In genomic region chr4:61517144-61517543, GRCh38 we compare ENCODE assay signal across 1 cellular context.
TF ChIP-seq lines count a peak whose summit lies in the region.

No MANE protein-coding gene starts in this region.

TF ChIP-seq in GM23338, 12 proteins besides CTCF, POLR2A, EP300 and RAD21 (continued from another document):
- TF ChIP-seq ETS1 (IDR thresholded peaks at IDR 0.05) (no peak), STAT1 (IDR thresholded peaks at IDR 0.05; ENCODE audit: unreplicated experiment) (no peak)
- TF ChIP-seq, protein P1, sequence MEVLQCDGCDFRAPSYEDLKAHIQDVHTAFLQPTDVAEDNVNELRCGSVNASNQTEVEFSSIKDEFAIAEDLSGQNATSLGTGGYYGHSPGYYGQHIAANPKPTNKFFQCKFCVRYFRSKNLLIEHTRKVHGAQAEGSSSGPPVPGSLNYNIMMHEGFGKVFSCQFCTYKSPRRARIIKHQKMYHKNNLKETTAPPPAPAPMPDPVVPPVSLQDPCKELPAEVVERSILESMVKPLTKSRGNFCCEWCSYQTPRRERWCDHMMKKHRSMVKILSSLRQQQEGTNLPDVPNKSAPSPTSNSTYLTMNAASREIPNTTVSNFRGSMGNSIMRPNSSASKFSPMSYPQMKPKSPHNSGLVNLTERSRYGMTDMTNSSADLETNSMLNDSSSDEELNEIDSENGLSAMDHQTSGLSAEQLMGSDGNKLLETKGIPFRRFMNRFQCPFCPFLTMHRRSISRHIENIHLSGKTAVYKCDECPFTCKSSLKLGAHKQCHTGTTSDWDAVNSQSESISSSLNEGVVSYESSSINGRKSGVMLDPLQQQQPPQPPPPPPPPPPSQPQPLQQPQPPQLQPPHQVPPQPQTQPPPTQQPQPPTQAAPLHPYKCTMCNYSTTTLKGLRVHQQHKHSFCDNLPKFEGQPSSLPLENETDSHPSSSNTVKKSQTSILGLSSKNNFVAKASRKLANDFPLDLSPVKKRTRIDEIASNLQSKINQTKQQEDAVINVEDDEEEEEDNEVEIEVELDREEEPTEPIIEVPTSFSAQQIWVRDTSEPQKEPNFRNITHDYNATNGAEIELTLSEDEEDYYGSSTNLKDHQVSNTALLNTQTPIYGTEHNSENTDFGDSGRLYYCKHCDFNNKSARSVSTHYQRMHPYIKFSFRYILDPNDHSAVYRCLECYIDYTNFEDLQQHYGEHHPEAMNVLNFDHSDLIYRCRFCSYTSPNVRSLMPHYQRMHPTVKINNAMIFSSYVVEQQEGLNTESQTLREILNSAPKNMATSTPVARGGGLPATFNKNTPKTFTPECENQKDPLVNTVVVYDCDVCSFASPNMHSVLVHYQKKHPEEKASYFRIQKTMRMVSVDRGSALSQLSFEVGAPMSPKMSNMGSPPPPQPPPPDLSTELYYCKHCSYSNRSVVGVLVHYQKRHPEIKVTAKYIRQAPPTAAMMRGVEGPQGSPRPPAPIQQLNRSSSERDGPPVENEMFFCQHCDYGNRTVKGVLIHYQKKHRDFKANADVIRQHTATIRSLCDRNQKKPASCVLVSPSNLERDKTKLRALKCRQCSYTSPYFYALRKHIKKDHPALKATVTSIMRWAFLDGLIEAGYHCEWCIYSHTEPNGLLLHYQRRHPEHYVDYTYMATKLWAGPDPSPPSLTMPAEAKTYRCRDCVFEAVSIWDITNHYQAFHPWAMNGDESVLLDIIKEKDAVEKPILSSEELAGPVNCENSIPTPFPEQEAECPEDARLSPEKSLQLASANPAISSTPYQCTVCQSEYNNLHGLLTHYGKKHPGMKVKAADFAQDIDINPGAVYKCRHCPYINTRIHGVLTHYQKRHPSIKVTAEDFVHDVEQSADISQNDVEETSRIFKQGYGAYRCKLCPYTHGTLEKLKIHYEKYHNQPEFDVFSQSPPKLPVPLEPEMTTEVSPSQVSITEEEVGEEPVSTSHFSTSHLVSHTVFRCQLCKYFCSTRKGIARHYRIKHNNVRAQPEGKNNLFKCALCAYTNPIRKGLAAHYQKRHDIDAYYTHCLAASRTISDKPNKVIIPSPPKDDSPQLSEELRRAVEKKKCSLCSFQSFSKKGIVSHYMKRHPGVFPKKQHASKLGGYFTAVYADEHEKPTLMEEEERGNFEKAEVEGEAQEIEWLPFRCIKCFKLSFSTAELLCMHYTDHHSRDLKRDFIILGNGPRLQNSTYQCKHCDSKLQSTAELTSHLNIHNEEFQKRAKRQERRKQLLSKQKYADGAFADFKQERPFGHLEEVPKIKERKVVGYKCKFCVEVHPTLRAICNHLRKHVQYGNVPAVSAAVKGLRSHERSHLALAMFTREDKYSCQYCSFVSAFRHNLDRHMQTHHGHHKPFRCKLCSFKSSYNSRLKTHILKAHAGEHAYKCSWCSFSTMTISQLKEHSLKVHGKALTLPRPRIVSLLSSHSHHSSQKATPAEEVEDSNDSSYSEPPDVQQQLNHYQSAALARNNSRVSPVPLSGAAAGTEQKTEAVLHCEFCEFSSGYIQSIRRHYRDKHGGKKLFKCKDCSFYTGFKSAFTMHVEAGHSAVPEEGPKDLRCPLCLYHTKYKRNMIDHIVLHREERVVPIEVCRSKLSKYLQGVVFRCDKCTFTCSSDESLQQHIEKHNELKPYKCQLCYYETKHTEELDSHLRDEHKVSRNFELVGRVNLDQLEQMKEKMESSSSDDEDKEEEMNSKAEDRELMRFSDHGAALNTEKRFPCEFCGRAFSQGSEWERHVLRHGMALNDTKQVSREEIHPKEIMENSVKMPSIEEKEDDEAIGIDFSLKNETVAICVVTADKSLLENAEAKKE (CRISPR knock-in tag; IDR thresholded peaks at IDR 0.05), result no peak
TF ChIP-seq in GM23338: peak in this region for 0.
